ENCODE assay signal across 8 cellular contexts in the genomic region with DNA sequence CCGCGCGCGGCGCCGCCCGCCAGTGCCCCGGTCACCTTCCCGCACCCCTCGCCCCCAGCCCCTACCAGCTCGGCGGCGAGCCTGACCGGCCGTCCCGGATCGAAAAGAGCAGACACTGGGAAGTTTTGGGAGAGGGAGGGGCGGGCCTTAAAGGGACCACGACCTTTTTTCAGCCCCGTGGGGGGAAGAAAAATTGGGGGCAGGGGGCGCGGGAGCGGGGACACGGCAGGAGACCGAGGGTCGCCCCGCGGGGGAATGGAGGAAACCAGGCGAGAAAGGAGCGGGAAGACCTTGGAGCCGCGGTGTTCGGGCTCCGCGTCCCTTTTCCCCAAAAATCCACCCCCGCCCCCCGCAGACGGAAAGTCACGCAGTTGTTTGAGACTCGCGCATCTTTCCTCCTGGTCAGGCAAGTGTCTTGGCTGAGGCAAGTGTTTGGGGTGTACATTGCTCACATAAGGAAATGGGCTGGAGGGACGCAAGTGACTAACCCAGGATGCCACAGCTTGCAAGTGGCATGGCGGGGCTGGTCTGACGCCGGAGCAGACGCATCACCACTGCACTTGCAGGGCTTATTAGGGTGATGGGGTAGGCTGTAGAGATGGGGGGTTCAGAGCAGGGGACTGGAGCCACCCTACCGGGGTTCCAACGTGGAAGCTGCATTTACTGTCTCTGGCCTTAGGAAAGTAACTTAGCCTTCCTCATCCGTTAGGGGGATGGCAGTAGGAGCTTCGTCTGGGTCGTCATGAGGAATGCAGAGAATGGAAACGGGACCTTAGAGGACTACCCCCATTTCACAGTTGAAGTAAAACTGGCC. TPM values are rescaled to one million over a fixed set of nuclear protein-coding genes. Genes with fewer than 3 reads are reported as not detected.
A peak's percentile ranks its signal among the peaks of the same experiment; 100 is the strongest.
DNase-seq lines count a peak whose midpoint lies in the region; ATAC-seq and TF ChIP-seq lines count a peak whose summit lies in the region.

No MANE protein-coding gene starts in this region.

- peak overlapping the region; percentile 87 for H3K4me3 Mint-ChIP-seq in progenitor cell of endocrine pancreas (ENCODE audit: low read depth)

- H3K4me1 Mint-ChIP-seq in progenitor cell of endocrine pancreas (ENCODE audit: low read depth) = peaks cover 28% of the 10 kb centered on the region

- intact Hi-C loops in left ventricle myocardium inferior (cut with micrococcal nuclease) = no loop called here

- H3K36me3 Mint-ChIP-seq in progenitor cell of endocrine pancreas (ENCODE audit: insufficient read depth) = peaks cover 9% of the 10 kb centered on the region

- H3K4me3 ChIP-seq in AG10803 (ENCODE audit: low read length) (peak overlapping the region; percentile 84), HFF-Myc (replicated peaks; ENCODE audit: low read depth, low read length) (peak overlapping the region; percentile 61), left ventricle myocardium inferior (peak overlapping the region; percentile 81)

- H3K27ac ChIP-seq in left ventricle myocardium inferior (replicated peaks) = peak overlapping the region; percentile 97

- TF ChIP-seq CTCF in AG10803 (conservative IDR thresholded peaks at IDR 0.05; ENCODE audit: low read length) = no peak
- TF ChIP-seq CTCF in HFF-Myc (IDR thresholded peaks at IDR 0.05; ENCODE audit: low read depth, low read length, missing control alignments) = no peak
- no peak for TF ChIP-seq CTCF in left ventricle myocardium inferior (IDR thresholded peaks at IDR 0.05; ENCODE audit: borderline replicate concordance)
- no peak for TF ChIP-seq CTCF in progenitor cell of endocrine pancreas (IDR thresholded peaks at IDR 0.05; ENCODE audit: unreplicated experiment)

- no peaks in the 10 kb centered on the region for H3K27me3 Mint-ChIP-seq in progenitor cell of endocrine pancreas

- H3K9me3 ChIP-seq in left ventricle myocardium inferior (replicated peaks) = no peaks in the 10 kb centered on the region

- peak; percentile 83 for DNase-seq in AG10803 (ENCODE audit: low read depth)
- DNase-seq in HFF-Myc (ENCODE audit: extremely low read depth, low read depth) = no peak
- peak; percentile 17 to 62 for DNase-seq in SW 1271 (lab: John Stamatoyannopoulos, UW)
- peak; percentile 54 for DNase-seq in amniotic stem cell (lab: John Stamatoyannopoulos, UW)
- peak; percentile 69 for DNase-seq in left ventricle myocardium inferior
- peak; percentile 43 for DNase-seq in progenitor cell of endocrine pancreas (ENCODE audit: low spot score, unreplicated experiment)

- H3K36me3 ChIP-seq in left ventricle myocardium inferior = peaks cover 10% of the 10 kb centered on the region

- ATAC-seq in HG03108 (IDR thresholded peaks at IDR 0.05; ENCODE audit: unreplicated experiment) (no peak), GM18511 (IDR thresholded peaks at IDR 0.05; ENCODE audit: unreplicated experiment) (no peak)

- peaks cover 4% of the 10 kb centered on the region for H3K9me3 Mint-ChIP-seq in progenitor cell of endocrine pancreas (ENCODE audit: low read depth)

- H3K4me1 ChIP-seq in left ventricle myocardium inferior = peaks cover 42% of the 10 kb centered on the region

- peak overlapping the region; percentile 91 for H3K27ac Mint-ChIP-seq in progenitor cell of endocrine pancreas

- H3K27me3 ChIP-seq in left ventricle myocardium inferior (ENCODE audit: low read depth) = no peaks in the 10 kb centered on the region

RNA-seq across cellular contexts. Expression of a gene that starts 2.7 kb away (rescaled TPM):
- total RNA-seq in left ventricle myocardium inferior = 140 TPM
- total RNA-seq in progenitor cell of endocrine pancreas = 444 and 461 TPM in 2 replicates

RNA-seq across cellular contexts. Expression of a gene that starts 20.8 kb away (rescaled TPM):
- total RNA-seq in left ventricle myocardium inferior (947 TPM), progenitor cell of endocrine pancreas (86.9 and 93.5 TPM in 2 replicates)

RNA-seq across cellular contexts. Expression of a gene that starts 25.6 kb away (rescaled TPM):
- total RNA-seq in left ventricle myocardium inferior (3.7 TPM), progenitor cell of endocrine pancreas (2.6 and 3.0 TPM in 2 replicates)

RNA-seq across cellular contexts. Expression of a gene that starts 39.7 kb away (rescaled TPM):
- total RNA-seq in left ventricle myocardium inferior = 0.82 TPM
- total RNA-seq in progenitor cell of endocrine pancreas = 2.7 and 3.7 TPM in 2 replicates

RNA-seq across cellular contexts. Expression of a gene that starts 47.0 kb away (rescaled TPM):
- 99.0 TPM for total RNA-seq in left ventricle myocardium inferior
- total RNA-seq in progenitor cell of endocrine pancreas = 33.4 and 38.0 TPM in 2 replicates

Comparison
In these comparisons a context has a peak if more than half of its experiments do, and no peak if none do; other contexts are left out.
1. RNA of a gene that starts 20.8 kb away (total RNA-seq): 947 TPM in left ventricle myocardium inferior (single experiment); 86.9 to 93.5 TPM in progenitor cell of endocrine pancreas; every median in the first group is over 10 times any median in the second.
2. Peak in every context shown above with its lines, with median percentiles within 50 percentile points of each other: H3K4me3 ChIP-seq.